Comparison of ENCODE assay signal across 12 cellular contexts in the genomic region with DNA sequence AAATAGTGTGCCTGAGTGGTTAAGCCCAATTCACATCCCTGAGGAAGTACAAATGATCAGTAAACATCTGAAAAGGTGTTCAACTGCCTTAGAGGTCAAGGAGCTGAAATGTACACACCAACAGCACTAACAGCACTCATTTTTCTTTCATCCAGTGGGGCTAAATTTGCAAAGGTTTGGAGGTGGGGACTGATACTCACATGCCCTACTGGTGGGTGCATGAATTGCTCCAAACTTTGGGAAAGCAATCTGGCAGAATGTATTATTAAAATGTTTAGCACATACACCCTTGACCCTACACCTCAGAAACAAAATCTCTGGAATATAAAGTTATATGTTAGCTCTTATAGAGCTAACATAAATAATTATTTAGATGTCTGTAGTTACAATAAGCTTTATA. TPM values are rescaled to one million over a fixed set of nuclear protein-coding genes. Genes with fewer than 3 reads are reported as not detected.
DNase-seq lines count a peak whose midpoint lies in the region; ATAC-seq, FAIRE-seq and TF ChIP-seq lines count a peak whose summit lies in the region.
"Had no signal": no experiment of that assay in that cellular context is flagged by ENCODE, and none has a peak within 500 bp of the region (broad histone marks: within the 10 kb centered on the region; RNA-seq: fewer than 3 reads in every experiment).

No MANE protein-coding gene starts in this region.

- H3K9me1 ChIP-seq in K562 (ENCODE audit: control insufficient read depth, insufficient read depth, low read length): no peaks in the 10 kb centered on the region

- H3K4me3 ChIP-seq in K562 (no peak overlapping the region), osteoblast (ENCODE audit: insufficient read depth, low read length) (no peak overlapping the region)

- in situ Hi-C loops in K562 (cut with MboI): no loop called here

- H3K79me2 ChIP-seq in K562 (ENCODE audit: control insufficient read depth, insufficient read depth, low read length) (no peaks in the 10 kb centered on the region), osteoblast (ENCODE audit: insufficient read depth, low read length) (no peaks in the 10 kb centered on the region)

- no TSS peak for BruUV-seq in K562 (replicated peaks; lab: Mats Ljungman, UMichigan)

- H3K36me3 ChIP-seq in K562 (ENCODE audit: control insufficient read depth, insufficient read depth, low read length): no peaks in the 10 kb centered on the region
- no peaks in the 10 kb centered on the region for H3K36me3 ChIP-seq in osteoblast (ENCODE audit: insufficient read depth, low read length)

- H2AFZ ChIP-seq in K562 (ENCODE audit: low read depth, low read length) (no peak overlapping the region), osteoblast (ENCODE audit: low read length) (no peak overlapping the region)

- POLR2A ChIA-PET in K562 (lab: Yijun Ruan, JAX): no interaction called here

- H3K27me3 ChIP-seq in K562 (ENCODE audit: control insufficient read depth in 2 of 2, insufficient read depth in 2 of 2, low read length in 2 of 2) (peaks cover 5 to 11% of the 10 kb centered on the region in 2 experiments; a peak in 4 of 5 replicates), osteoblast (ENCODE audit: insufficient read depth, low read length) (peaks cover 39% of the 10 kb centered on the region)

- H4K20me1 ChIP-seq in K562 (replicated peaks; ENCODE audit: control insufficient read depth, insufficient read depth, low read length) (no peaks in the 10 kb centered on the region), osteoblast (ENCODE audit: insufficient read depth, low read length) (no peaks in the 10 kb centered on the region)

- FAIRE-seq in K562 (lab: Jason Lieb, UNC): no peak

- no peaks in the 10 kb centered on the region for H3K4me1 ChIP-seq in K562 (replicated peaks in 1 of 2; ENCODE audit: control insufficient read depth in 2 of 2, insufficient read depth in 2 of 2, low read length in 2 of 2)
- no peaks in the 10 kb centered on the region for H3K4me1 ChIP-seq in osteoblast (ENCODE audit: insufficient read depth, low read length)

- no peak for TF ChIP-seq RAD21 in K562 (CRISPR knock-in tag; conservative IDR thresholded peaks at IDR 0.05 in 1 of 2, IDR thresholded peaks at IDR 0.05 in 1 of 2)

- H3K4me2 ChIP-seq in K562 (ENCODE audit: insufficient read depth, low read length): no peak overlapping the region
- H3K4me2 ChIP-seq in osteoblast (ENCODE audit: insufficient read depth, low read length): no peak overlapping the region

- no peak for TF ChIP-seq POLR2A in K562 (conservative IDR thresholded peaks at IDR 0.05)

- TF ChIP-seq CTCF in K562 (IDR thresholded peaks at IDR 0.05 in 2 of 3, conservative IDR thresholded peaks at IDR 0.05 in 1 of 3; ENCODE audit: insufficient read depth in 2 of 3, low read depth in 1 of 3, low read length in 3 of 3): peak; percentile 34 to 53 (median 50); a peak in 5 of 6 replicates
- TF ChIP-seq CTCF in osteoblast (IDR thresholded peaks at IDR 0.05; ENCODE audit: extremely low read depth, low read depth, low read length): peak; percentile 42

- intact Hi-C loops in K562 (cut with micrococcal nuclease): no loop called here
- intact Hi-C loops in Right ventricle myocardium inferior (cut with DNase I): no loop called here

- no peak for TF ChIP-seq EP300 in K562 (IDR thresholded peaks at IDR 0.05; ENCODE audit: low read length)

- CTCF ChIA-PET in K562 (lab: Yijun Ruan, JAX; ENCODE audit: low intra/inter-chr PET ratio): no interaction called here

- H3K9ac ChIP-seq in K562 (ENCODE audit: insufficient read depth in 1 of 2, low read depth in 2 of 2, low read length in 2 of 2): no peak overlapping the region

- H3K9me3 ChIP-seq in K562 (replicated peaks; ENCODE audit: control insufficient read depth, insufficient read depth, low read depth, low read length): no peaks in the 10 kb centered on the region
- H3K9me3 ChIP-seq in osteoblast (ENCODE audit: low read depth, low read length): no peaks in the 10 kb centered on the region

- ATAC-seq in K562: peak; percentile 78
- ATAC-seq in Right ventricle myocardium inferior: no peak
- ATAC-seq: left lobe of liver had no signal

- H3K27ac ChIP-seq in K562 (ENCODE audit: extremely low read depth, low read depth, low read length) (no peak overlapping the region), osteoblast (ENCODE audit: low read depth, low read length) (no peak overlapping the region)
- H3K27ac ChIP-seq: C4-2B had no signal

- DNase-seq in NCI-H524 (lab: John Stamatoyannopoulos, UW): peak; percentile 1 to 22
- no peak for DNase-seq in NCI-H524 treated with DMSO at 0.1 percent for 48 hours (lab: John Stamatoyannopoulos, UW)
- DNase-seq in Kasumi-1 (lab: John Stamatoyannopoulos, UW): peak; percentile 5 to 53
- DNase-seq in K562 (ENCODE audit: extremely low read depth in 1 of 4, low spot score in 3 of 4): peak in 2 of 4 experiments; percentile 20 to 30
- no peak for DNase-seq in osteoblast (ENCODE audit: insufficient read length, low spot score, missing footprints)
- DNase-seq in middle frontal gyrus (ENCODE audit: extremely low spot score, low spot score): no peak
- no peak for DNase-seq in cortex of kidney (lab: John Stamatoyannopoulos, UW)
- no peak for DNase-seq in Right ventricle myocardium inferior (ENCODE audit: missing footprints)
- DNase-seq: effector CD4-positive, alpha-beta T cell had no signal

TF ChIP-seq in K562, 482 proteins besides CTCF, POLR2A, EP300 and RAD21 (continues in another document):
- TF ChIP-seq ZNF146 (CRISPR knock-in tag; IDR thresholded peaks at IDR 0.05; ENCODE audit: unreplicated experiment): no peak
- TF ChIP-seq HDAC3 (IDR thresholded peaks at IDR 0.05; ENCODE audit: borderline replicate concordance, partially characterized antibody): no peak
- no peak for TF ChIP-seq SOX6 (IDR thresholded peaks at IDR 0.05)
- no peak for TF ChIP-seq GTF2E2 (tag; IDR thresholded peaks at IDR 0.05)
- no peak for TF ChIP-seq PTBP1 (IDR thresholded peaks at IDR 0.05; ENCODE audit: low read depth, low read length)
- TF ChIP-seq WHSC1 (IDR thresholded peaks at IDR 0.05; ENCODE audit: low read length): no peak
- TF ChIP-seq, protein P1, sequence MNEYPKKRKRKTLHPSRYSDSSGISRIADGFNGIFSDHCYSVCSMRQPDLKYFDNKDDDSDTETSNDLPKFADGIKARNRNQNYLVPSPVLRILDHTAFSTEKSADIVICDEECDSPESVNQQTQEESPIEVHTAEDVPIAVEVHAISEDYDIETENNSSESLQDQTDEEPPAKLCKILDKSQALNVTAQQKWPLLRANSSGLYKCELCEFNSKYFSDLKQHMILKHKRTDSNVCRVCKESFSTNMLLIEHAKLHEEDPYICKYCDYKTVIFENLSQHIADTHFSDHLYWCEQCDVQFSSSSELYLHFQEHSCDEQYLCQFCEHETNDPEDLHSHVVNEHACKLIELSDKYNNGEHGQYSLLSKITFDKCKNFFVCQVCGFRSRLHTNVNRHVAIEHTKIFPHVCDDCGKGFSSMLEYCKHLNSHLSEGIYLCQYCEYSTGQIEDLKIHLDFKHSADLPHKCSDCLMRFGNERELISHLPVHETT (CRISPR knock-in tag; conservative IDR thresholded peaks at IDR 0.05 in 1 of 2, IDR thresholded peaks at IDR 0.05 in 1 of 2): no peak
- TF ChIP-seq, protein P2, sequence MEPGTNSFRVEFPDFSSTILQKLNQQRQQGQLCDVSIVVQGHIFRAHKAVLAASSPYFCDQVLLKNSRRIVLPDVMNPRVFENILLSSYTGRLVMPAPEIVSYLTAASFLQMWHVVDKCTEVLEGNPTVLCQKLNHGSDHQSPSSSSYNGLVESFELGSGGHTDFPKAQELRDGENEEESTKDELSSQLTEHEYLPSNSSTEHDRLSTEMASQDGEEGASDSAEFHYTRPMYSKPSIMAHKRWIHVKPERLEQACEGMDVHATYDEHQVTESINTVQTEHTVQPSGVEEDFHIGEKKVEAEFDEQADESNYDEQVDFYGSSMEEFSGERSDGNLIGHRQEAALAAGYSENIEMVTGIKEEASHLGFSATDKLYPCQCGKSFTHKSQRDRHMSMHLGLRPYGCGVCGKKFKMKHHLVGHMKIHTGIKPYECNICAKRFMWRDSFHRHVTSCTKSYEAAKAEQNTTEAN (CRISPR knock-in tag; IDR thresholded peaks at IDR 0.05): no peak
- TF ChIP-seq ZNF212 (CRISPR knock-in tag; IDR thresholded peaks at IDR 0.05): no peak
- TF ChIP-seq SMARCA5 (IDR thresholded peaks at IDR 0.05): no peak
- TF ChIP-seq, protein P3, sequence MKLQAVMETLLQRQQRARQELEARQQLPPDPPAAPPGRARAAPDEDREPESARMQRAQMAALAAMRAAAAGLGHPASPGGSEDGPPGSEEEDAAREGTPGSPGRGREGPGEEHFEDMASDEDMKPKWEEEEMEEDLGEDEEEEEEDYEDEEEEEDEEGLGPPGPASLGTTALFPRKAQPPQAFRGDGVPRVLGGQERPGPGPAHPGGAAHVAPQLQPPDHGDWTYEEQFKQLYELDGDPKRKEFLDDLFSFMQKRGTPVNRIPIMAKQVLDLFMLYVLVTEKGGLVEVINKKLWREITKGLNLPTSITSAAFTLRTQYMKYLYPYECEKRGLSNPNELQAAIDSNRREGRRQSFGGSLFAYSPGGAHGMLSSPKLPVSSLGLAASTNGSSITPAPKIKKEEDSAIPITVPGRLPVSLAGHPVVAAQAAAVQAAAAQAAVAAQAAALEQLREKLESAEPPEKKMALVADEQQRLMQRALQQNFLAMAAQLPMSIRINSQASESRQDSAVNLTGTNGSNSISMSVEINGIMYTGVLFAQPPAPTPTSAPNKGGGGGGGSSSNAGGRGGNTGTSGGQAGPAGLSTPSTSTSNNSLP (IDR thresholded peaks at IDR 0.05; ENCODE audit: borderline replicate concordance, low read depth, low read length): no peak

RNA-seq across cellular contexts. Expression of a gene that starts 19.0 kb away (rescaled TPM):
- 43.9 and 142 TPM in 2 replicates for total RNA-seq in K562 (2011; cell fraction: chromatin; rRNA removed; ENCODE audit: low replicate concordance)
- total RNA-seq in K562 (2011; cell fraction: nucleolus; rRNA removed): 242 and 249 TPM in 2 replicates
- total RNA-seq in K562 (2011; cell fraction: nucleoplasm; rRNA removed): 153 and 176 TPM in 2 replicates
- total RNA-seq in K562 (2014; rRNA removed) (68.1 and 118 TPM in 2 replicates), K562 (2014; rRNA removed; fragmentation: Illumina TruSeq; extraction: Trizol) (10.0 and 20.6 TPM in 2 replicates), K562 (2015; rRNA removed; fragmentation: Illumina TruSeq; extraction: Trizol) (79.9 and 82.6 TPM in 2 replicates), K562 (2021) (152 and 177 TPM in 2 replicates), osteoblast (under 0.01 TPM in 1 of 2 replicates, not detected in the other), Right ventricle myocardium inferior (not detected)
- polyA plus RNA-seq in K562 (2011; rRNA removed) (68.4 and 788 TPM in 2 replicates), K562 (2014; fragmentation: Illumina TruSeq; extraction: Trizol) (175 and 265 TPM in 2 replicates), K562 (2014; fragmentation: Nextera tagmentation; extraction: Ambion mirVana) (10 to 100 TPM; 19.0 to 41.5 TPM), K562 (2014; rRNA removed) (139 and 175 TPM in 2 replicates)
- polyA plus RNA-seq in K562 (2011; cell fraction: cytosol; rRNA removed): 415 and 947 TPM in 2 replicates
- polyA plus RNA-seq in K562 (2011; cell fraction: nucleus; rRNA removed): 317 and 745 TPM in 2 replicates
- polyA plus RNA-seq in K562 (2012): 495 and 1,020 TPM in 2 replicates
- 36.1 and 135 TPM in 2 replicates for polyA minus RNA-seq in K562 (2011; rRNA and poly(A)+ RNA removed)
- polyA minus RNA-seq in K562 (2011; cell fraction: cytosol; rRNA and poly(A)+ RNA removed): 62.9 and 369 TPM in 2 replicates
- 23.2 and 101 TPM in 2 replicates for polyA minus RNA-seq in K562 (2011; cell fraction: nucleus; rRNA and poly(A)+ RNA removed)
- total RNA-seq: activated T-helper 2 cell treated with anti-CD3 and anti-CD28 coated beads, Interferon-gamma antibody, Interleukin-2, Interleukin-4, amounts not matched to agents 10 μg/mL and 5 μg/mL and 100 μg/mL, durations not matched to agents 14 hours and 24 hours and 36 hours had no signal

Comparison
In these comparisons a context has a peak if more than half of its experiments do, and no peak if none do; other contexts are left out.
1. DNase-seq: peak in NCI-H524 (2 of 2) and Kasumi-1 (2 of 2); none in NCI-H524 treated with DMSO at 0.1 percent for 48 hours (single experiment), osteoblast (single experiment), middle frontal gyrus (single experiment), cortex of kidney (single experiment) and Right ventricle myocardium inferior (single experiment).